Comparison of ENCODE assay signal across 8 cellular contexts in genomic region chr7:131556912-131557457, GRCh38. TPM values are rescaled to one million over a fixed set of nuclear protein-coding genes. Genes with fewer than 3 reads are reported as not detected.
DNase-seq lines count a peak whose midpoint lies in the region; ATAC-seq, FAIRE-seq and TF ChIP-seq lines count a peak whose summit lies in the region.

No MANE protein-coding gene starts in this region.

- H3K9me3 ChIP-seq in left ventricle myocardium inferior (replicated peaks) (no peaks in the 10 kb centered on the region), PC-9 (ENCODE audit: insufficient read depth, low read depth) (no peaks in the 10 kb centered on the region), small intestine (ENCODE audit: control insufficient read depth, low read depth) (no peaks in the 10 kb centered on the region)

- H3K27ac ChIP-seq in left ventricle myocardium inferior (replicated peaks), result peak overlapping the region; percentile 95
- H3K27ac ChIP-seq in PC-9, result no peak overlapping the region
- H3K27ac ChIP-seq in small intestine (ENCODE audit: low read depth in 1 of 2, low read length in 1 of 2), result peak overlapping the region in 1 of 2 donors; percentile 24

- TF ChIP-seq CTCF in left ventricle myocardium inferior (IDR thresholded peaks at IDR 0.05; ENCODE audit: borderline replicate concordance), result no peak
- no peak for TF ChIP-seq CTCF in PC-9 (conservative IDR thresholded peaks at IDR 0.05)
- TF ChIP-seq CTCF in fibroblast of villous mesenchyme (IDR thresholded peaks at IDR 0.05; ENCODE audit: insufficient read depth, low read depth, low read length), result no peak

- H3K36me3 ChIP-seq in left ventricle myocardium inferior (no peaks in the 10 kb centered on the region), PC-9 (ENCODE audit: low read depth) (no peaks in the 10 kb centered on the region), small intestine (ENCODE audit: control insufficient read depth in 2 of 2, insufficient read depth in 2 of 2, low read length in 2 of 2) (no peaks in the 10 kb centered on the region)

- no peak for DNase-seq in left ventricle myocardium inferior
- DNase-seq in left cardiac atrium, result no peak
- DNase-seq in PC-9, result no peak
- no peak for DNase-seq in fibroblast of villous mesenchyme (ENCODE audit: low read depth)
- no peak for DNase-seq in small intestine
- no peak for DNase-seq in GM12891 (ENCODE audit: insufficient read length, low spot score)
- no peak for DNase-seq in stimulated activated CD4-positive, alpha-beta T cell treated with anti-CD3 and anti-CD28 coated beads, Interleukin-15, amount 100 ng/mL, for 24 hours
- no peak for DNase-seq in cerebellar nuclear complex (lab: John Stamatoyannopoulos, UW)

- H2AFZ ChIP-seq in PC-9, result peak overlapping the region; percentile 97

- CTCF ChIA-PET in PC-9 (lab: Charles Lee), result interaction anchor here (0.6 kb wide), 1 partner anchor 142 kb away, joined by 3 read pairs; no protein-coding TSS in a partner anchor

- no peak for ATAC-seq in left cardiac atrium

- H3K79me2 ChIP-seq in PC-9 (ENCODE audit: low read depth), result peaks cover 43% of the 10 kb centered on the region

- H3K9me2 ChIP-seq in PC-9 (ENCODE audit: insufficient read depth), result no peaks in the 10 kb centered on the region

- H3K27me3 ChIP-seq in left ventricle myocardium inferior (ENCODE audit: low read depth), result no peaks in the 10 kb centered on the region
- H3K27me3 ChIP-seq in PC-9 (ENCODE audit: insufficient read depth, low read depth), result no peaks in the 10 kb centered on the region
- H3K27me3 ChIP-seq in small intestine (ENCODE audit: control insufficient read depth in 2 of 2, insufficient read depth in 2 of 2, low read length in 2 of 2), result no peaks in the 10 kb centered on the region

- no peak for TF ChIP-seq POLR2A in GM12891 (IDR thresholded peaks at IDR 0.05; ENCODE audit: low read depth, low read length)

- no peaks in the 10 kb centered on the region for H3F3A ChIP-seq in PC-9 (ENCODE audit: insufficient read depth, low read depth)

- H3K4me2 ChIP-seq in PC-9, result peak overlapping the region; percentile 99

- H3K4me1 ChIP-seq in left ventricle myocardium inferior (peaks cover 64% of the 10 kb centered on the region), PC-9 (replicated peaks; ENCODE audit: insufficient read depth) (peaks cover 41% of the 10 kb centered on the region), small intestine (ENCODE audit: control insufficient read depth in 2 of 2, insufficient read depth in 1 of 2, low read depth in 1 of 2, low read length in 1 of 2) (peaks cover 0 to 3% of the 10 kb centered on the region in 2 donors)

- intact Hi-C loops in left ventricle myocardium inferior (cut with micrococcal nuclease) (no loop called here), left cardiac atrium (cut with DNase I) (loop anchor here in 1 of 2 donors (10.0 kb wide), 1 partner anchor 78 kb away; no protein-coding TSS in a partner anchor), PC-9 (cut with micrococcal nuclease; ENCODE audit: unreplicated experiment) (loop anchor here (1.0 to 5.0 kb wide), 3 partner anchors 19 to 70 kb away; no protein-coding TSS in a partner anchor)

- no TSS peak for BruUV-seq in PC-9 (replicated peaks; lab: Mats Ljungman, UMichigan)

- H3K4me3 ChIP-seq in left ventricle myocardium inferior (peak overlapping the region; percentile 80), PC-9 (peak overlapping the region; percentile 70), fibroblast of villous mesenchyme (ENCODE audit: low read depth, low read length) (peak overlapping the region; percentile 55), small intestine (ENCODE audit: low read depth in 1 of 2, low read length in 2 of 2) (peak overlapping the region; percentile 46 to 57)

- no peak for FAIRE-seq in small intestine (lab: Jason Lieb, UNC)
- FAIRE-seq in GM12891 (lab: Jason Lieb, UNC), result no peak

- H4K20me1 ChIP-seq in PC-9 (ENCODE audit: insufficient read depth), result peaks cover 28% of the 10 kb centered on the region

- POLR2A ChIA-PET in PC-9 (lab: Charles Lee; ENCODE audit: unreplicated experiment), result no interaction called here

- 1% methylated on average over 22 to 23 of the region's 23 CpGs for WGBS in small intestine, 3 donors

TF ChIP-seq in GM12891, 5 proteins besides CTCF, POLR2A, EP300 and RAD21:
- TF ChIP-seq PAX5 (IDR thresholded peaks at IDR 0.05; ENCODE audit: insufficient read depth, low read length, severe bottlenecking), result no peak
- no peak for TF ChIP-seq SPI1 (IDR thresholded peaks at IDR 0.05; ENCODE audit: low read depth, low read length)
- TF ChIP-seq POU2F2 (IDR thresholded peaks at IDR 0.05; ENCODE audit: low read depth, low read length), result no peak
- TF ChIP-seq POLR2AphosphoS5 (IDR thresholded peaks at IDR 0.05; ENCODE audit: low read depth, low read length), result no peak
- TF ChIP-seq TAF1 (IDR thresholded peaks at IDR 0.05; ENCODE audit: low read depth, low read length), result no peak

RNA-seq across cellular contexts. Expression of gene PODXL, which starts 0.6 kb away (rescaled TPM):
- 67.4 TPM for total RNA-seq in left ventricle myocardium inferior
- 10 to 100 TPM; 45.0 to 90.7 TPM for total RNA-seq in left cardiac atrium
- 57.5 and 75.3 TPM in 2 replicates for total RNA-seq in PC-9 (2021)
- total RNA-seq in fibroblast of villous mesenchyme, result 5.8 and 17.3 TPM in 2 replicates
- polyA plus RNA-seq in small intestine, result 10 to 100 TPM in 1 of 3 donors, under 1 TPM in 2; 0.67 to 24.2 (median 0.81) TPM
- 0.40 TPM for polyA plus RNA-seq in GM12891 (2012; ENCODE audit: low read depth, missing spikeins)
